Comparison of ENCODE assay signal across 14 cellular contexts in the genomic region with DNA sequence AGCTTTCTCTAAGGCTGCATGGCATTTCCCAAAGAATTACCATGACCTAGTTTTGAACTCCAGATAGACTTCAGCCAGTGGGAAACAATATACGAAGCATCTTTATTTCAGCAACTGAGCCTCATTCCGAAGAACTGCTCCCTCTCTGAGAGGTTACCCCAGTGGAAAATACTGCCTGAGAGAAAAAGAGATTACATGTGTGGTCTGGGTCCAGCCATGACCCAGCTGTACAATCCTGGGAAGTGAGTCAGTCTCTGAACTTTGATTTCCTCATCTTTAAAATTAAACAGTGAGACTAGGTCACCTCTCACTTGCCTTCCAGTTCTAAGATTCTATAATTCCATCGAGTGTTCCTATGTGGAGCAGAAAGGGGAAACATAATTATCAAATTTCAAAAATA. TPM values are rescaled to one million over a fixed set of nuclear protein-coding genes. Genes with fewer than 3 reads are reported as not detected.
A peak's percentile ranks its signal among the peaks of the same experiment; 100 is the strongest.
DNase-seq lines count a peak whose midpoint lies in the region; ATAC-seq and TF ChIP-seq lines count a peak whose summit lies in the region.
"Had no signal": no experiment of that assay in that cellular context is flagged by ENCODE, and none has a peak within 500 bp of the region (broad histone marks: within the 10 kb centered on the region; RNA-seq: fewer than 3 reads in every experiment).

No MANE protein-coding gene starts in this region.

- TF ChIP-seq CTCF in left lung (IDR thresholded peaks at IDR 0.05): no peak
- no peak for TF ChIP-seq CTCF in glutamatergic neuron (IDR thresholded peaks at IDR 0.05; ENCODE audit: partially characterized antibody, unreplicated experiment)

- no peaks in the 10 kb centered on the region for H3K27me3 Mint-ChIP-seq in glutamatergic neuron (ENCODE audit: unreplicated experiment)
- H3K27me3 Mint-ChIP-seq: activated CD4-positive, alpha-beta T cell treated with anti-CD3 and anti-CD28 coated beads for 36 hours; activated naive CD4-positive, alpha-beta T cell treated with anti-CD3 and anti-CD28 coated beads, Interleukin-2, amount 50 U/mL, for 24 hours had no signal

- H3K27me3 ChIP-seq in left lung: no peaks in the 10 kb centered on the region

- H3K9me3 Mint-ChIP-seq in glutamatergic neuron (ENCODE audit: unreplicated experiment): no peaks in the 10 kb centered on the region
- H3K9me3 Mint-ChIP-seq: activated naive CD4-positive, alpha-beta T cell treated with anti-CD3 and anti-CD28 coated beads, Interleukin-2, amount 50 U/mL, for 24 hours had no signal

- no peaks in the 10 kb centered on the region for H3K4me1 Mint-ChIP-seq in glutamatergic neuron (ENCODE audit: low read depth, unreplicated experiment)

- no peaks in the 10 kb centered on the region for H3K36me3 Mint-ChIP-seq in glutamatergic neuron (ENCODE audit: unreplicated experiment)

- no peaks in the 10 kb centered on the region for H3K36me3 ChIP-seq in left lung

- no peaks in the 10 kb centered on the region for H3K9me3 ChIP-seq in left lung

- H3K4me3 ChIP-seq in left lung: no peak overlapping the region

- intact Hi-C loops in Right ventricle myocardium inferior (cut with DNase I): no loop called here
- intact Hi-C loops in cardiac septum (cut with DNase I): loop anchor here (5.0 kb wide), 1 partner anchor 96 kb away; no protein-coding TSS in a partner anchor
- intact Hi-C loops in left lung (cut with DNase I): no loop called here

- DNase-seq in Right ventricle myocardium inferior (ENCODE audit: missing footprints) (no peak), cardiac septum (ENCODE audit: low spot score) (no peak), dedifferentiated amniotic fluid mesenchymal stem cell (ENCODE audit: extremely low spot score) (peak; percentile 29), left lung (no peak), hypothalamus (lab: John Stamatoyannopoulos, UW) (no peak), anterior cingulate cortex (lab: John Stamatoyannopoulos, UW) (no peak), glutamatergic neuron (no peak), NCI-H1694 treated with DMSO at 0.1 percent for 48 hours (lab: John Stamatoyannopoulos, UW) (no peak)
- DNase-seq: 8988T; activated CD4-positive, alpha-beta T cell treated with anti-CD3 and anti-CD28 coated beads for 36 hours; NCI-H2107; stimulated activated CD4-positive, alpha-beta T cell treated with anti-CD3 and anti-CD28 coated beads, Interleukin-2, amount 100 ng/mL, for 24 hours had no signal

- peaks cover 0 to 8% of the 10 kb centered on the region in 2 donors for H3K4me1 ChIP-seq in left lung

- H3K4me3 Mint-ChIP-seq in glutamatergic neuron (ENCODE audit: unreplicated experiment): no peak overlapping the region
- H3K4me3 Mint-ChIP-seq: activated CD4-positive, alpha-beta T cell treated with anti-CD3 and anti-CD28 coated beads for 36 hours; activated naive CD4-positive, alpha-beta T cell treated with anti-CD3 and anti-CD28 coated beads, Interleukin-2, amount 50 U/mL, for 24 hours had no signal

- ATAC-seq in Right ventricle myocardium inferior (peak; percentile 67), left lung (peak; percentile 48)
- ATAC-seq: activated CD4-positive, alpha-beta T cell treated with anti-CD3 and anti-CD28 coated beads for 36 hours; Panc1 had no signal

- H3K27ac Mint-ChIP-seq in glutamatergic neuron (ENCODE audit: unreplicated experiment): no peak overlapping the region
- H3K27ac Mint-ChIP-seq: activated naive CD4-positive, alpha-beta T cell treated with anti-CD3 and anti-CD28 coated beads, Interleukin-2, amount 50 U/mL, for 24 hours had no signal

- H3K27ac ChIP-seq in left lung: peak overlapping the region in 1 of 2 donors; percentile 15

RNA-seq across cellular contexts. Expression of gene TNIK, which starts 42.4 kb away (rescaled TPM):
- total RNA-seq in Right ventricle myocardium inferior (29.1 TPM), cardiac septum (42.2 TPM), left lung (10 to 100 TPM; 41.3 to 42.0 TPM), glutamatergic neuron (ENCODE audit: unreplicated experiment) (1.5 TPM)

Comparison
In these comparisons a context has a peak if more than half of its experiments do, and no peak if none do; other contexts are left out.
1. RNA of gene TNIK, which starts 42.4 kb away (total RNA-seq): 42.2 TPM in cardiac septum (single experiment), 41.3 to 42.0 TPM in left lung and 29.1 TPM in Right ventricle myocardium inferior (single experiment); 1.5 TPM in glutamatergic neuron (single experiment); every median in the first group is over 10 times any median in the second.